In the genomic region with DNA sequence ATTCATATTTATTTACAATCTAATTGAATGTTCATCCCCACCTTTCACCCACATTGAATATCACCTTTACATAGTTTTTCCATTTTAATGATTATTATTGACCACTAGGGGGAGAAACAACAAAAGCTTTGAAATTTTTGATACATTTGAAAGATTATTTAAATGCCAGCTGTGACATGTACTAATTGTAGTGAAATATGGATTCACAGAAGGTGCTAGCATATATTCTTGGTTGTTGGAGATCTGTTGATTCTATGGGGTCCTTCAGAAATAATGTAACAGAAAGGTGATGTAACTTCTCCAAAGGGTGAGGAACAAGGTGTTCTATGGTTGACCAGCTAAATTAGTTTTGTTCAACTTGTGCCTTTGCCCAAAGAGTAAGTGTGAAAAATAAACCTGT, we compare ENCODE assay signal across 9 cellular contexts. TPM values are rescaled to one million over a fixed set of nuclear protein-coding genes. Genes with fewer than 3 reads are reported as not detected.
DNase-seq lines count a peak whose midpoint lies in the region; ATAC-seq and TF ChIP-seq lines count a peak whose summit lies in the region.
"Had no signal": no experiment of that assay in that cellular context is flagged by ENCODE, and none has a peak within 500 bp of the region (broad histone marks: within the 10 kb centered on the region; RNA-seq: fewer than 3 reads in every experiment).

No MANE protein-coding gene starts in this region.

- H3K36me3 ChIP-seq in adrenal gland (replicated peaks in 1 of 2), result no peaks in the 10 kb centered on the region
- H3K36me3 ChIP-seq: SJSA1 had no signal

- DNase-seq in EL (peak; percentile 12), NB4 (ENCODE audit: low read depth) (peak; percentile 22), adrenal gland (no peak), left lobe of liver (ENCODE audit: low spot score) (no peak), OCI-M2 (lab: John Stamatoyannopoulos, UW; ENCODE audit: unreplicated experiment) (no peak), nucleus accumbens (lab: John Stamatoyannopoulos, UW) (no peak)
- no peak for DNase-seq in stimulated activated CD4-positive, alpha-beta T cell treated with anti-CD3 and anti-CD28 coated beads, Interleukin-2, amount 100 ng/mL, for 24 hours

- no peak for TF ChIP-seq CTCF in NB4 (IDR thresholded peaks at IDR 0.05; ENCODE audit: low read depth, low read length)
- TF ChIP-seq CTCF in adrenal gland (IDR thresholded peaks at IDR 0.05), result peak; percentile 44 to 79 (median 68)

- no peaks in the 10 kb centered on the region for H3K4me1 ChIP-seq in adrenal gland (replicated peaks in 1 of 2)

- H3K4me3 ChIP-seq in NB4 (ENCODE audit: low read depth, low read length) (no peak overlapping the region), adrenal gland (no peak overlapping the region)
- H3K4me3 ChIP-seq: SJSA1 had no signal

- H3K27me3 ChIP-seq in adrenal gland, result no peaks in the 10 kb centered on the region
- H3K27me3 ChIP-seq: SJSA1 had no signal

- TF ChIP-seq POLR2A in NB4 (IDR thresholded peaks at IDR 0.05; ENCODE audit: extremely low read depth, insufficient read length) (no peak), adrenal gland (IDR thresholded peaks at IDR 0.05) (no peak)

- intact Hi-C loops in adrenal gland (cut with DNase I), result loop anchor here (5.0 to 10.0 kb wide), 2 partner anchors 742 to 745 kb away; no protein-coding TSS in a partner anchor

- no peak overlapping the region for H3K27ac ChIP-seq in adrenal gland
- H3K27ac ChIP-seq: SJSA1 had no signal

- peak; percentile 72 for ATAC-seq in left lobe of liver
- ATAC-seq in HG03025 (IDR thresholded peaks at IDR 0.05; ENCODE audit: low FRiP score, unreplicated experiment), result no peak

- no peaks in the 10 kb centered on the region for H3K9me3 ChIP-seq in adrenal gland (replicated peaks in 1 of 3)
- H3K9me3 ChIP-seq: SJSA1 had no signal

RNA-seq across cellular contexts. Expression of a gene that starts 22.4 kb away (rescaled TPM):
- total RNA-seq in adrenal gland (not detected), left lobe of liver (not detected)
- polyA plus RNA-seq in adrenal gland, result not detected
- total RNA-seq: SJSA1 had no signal

RNA-seq across cellular contexts. Expression of a gene that starts 51.0 kb away (rescaled TPM):
- 10 to 100 TPM; 11.4 to 27.3 (median 17.9) TPM for total RNA-seq in adrenal gland
- polyA plus RNA-seq in adrenal gland, result 10 to 100 TPM in 1 of 3 donors, 1 to 10 TPM in 2; 3.6 to 16.0 (median 3.9) TPM
- total RNA-seq in left lobe of liver, result 7.2 TPM

RNA-seq across cellular contexts. Expression of a gene that starts 52.9 kb away (rescaled TPM):
- total RNA-seq in adrenal gland, result 10 to 100 TPM; 20.7 to 50.1 (median 28.8) TPM
- 10 to 100 TPM in 1 of 3 donors, 1 to 10 TPM in 2; 6.0 to 22.2 (median 8.0) TPM for polyA plus RNA-seq in adrenal gland
- 12.8 TPM for total RNA-seq in left lobe of liver

Comparison
In these comparisons a context has a peak if more than half of its experiments do, and no peak if none do; other contexts are left out.
1. DNase-seq: peak in EL (single experiment) and NB4 (single experiment); none in adrenal gland (0 of 7), left lobe of liver (single experiment), OCI-M2 (single experiment), nucleus accumbens (0 of 56) and stimulated activated CD4-positive, alpha-beta T cell treated with anti-CD3 and anti-CD28 coated beads, Interleukin-2, amount 100 ng/mL, for 24 hours (0 of 2).